1 cellular context compared by ENCODE assay signal in the genomic region with DNA sequence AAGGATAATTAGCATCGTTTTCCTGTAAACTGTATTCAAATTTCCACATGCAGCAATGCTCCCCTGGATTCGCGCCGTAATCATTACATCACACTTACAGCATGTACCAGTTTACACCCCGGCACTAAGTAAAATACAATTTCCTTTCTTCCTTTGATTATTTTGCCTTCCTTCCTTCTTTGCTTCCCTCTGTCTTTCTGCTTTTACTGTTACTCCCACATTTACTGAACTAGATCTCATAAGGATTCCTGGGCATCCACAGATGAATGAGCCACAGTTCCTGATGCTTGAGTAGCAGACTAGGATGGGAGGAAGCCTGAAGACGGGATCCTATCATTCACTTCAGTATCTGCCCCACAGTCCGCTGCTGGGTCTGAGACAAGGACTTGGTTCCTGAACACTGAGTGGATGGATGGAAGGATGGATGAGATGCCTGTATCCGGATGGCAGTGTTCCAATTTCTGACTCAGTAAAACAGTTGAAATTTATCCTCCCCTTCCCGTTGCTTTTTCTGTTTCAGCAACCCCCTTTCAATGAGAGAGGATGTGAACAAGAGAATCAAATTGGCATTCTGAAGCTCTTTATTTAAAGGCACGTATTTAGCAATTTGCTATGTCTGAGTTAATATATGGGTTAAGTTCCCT.
TF ChIP-seq lines count a peak whose summit lies in the region.

No MANE protein-coding gene starts in this region.

TF ChIP-seq in K562, 482 proteins besides CTCF, POLR2A, EP300 and RAD21 (continued from another document):
- TF ChIP-seq CTBP1 (IDR thresholded peaks at IDR 0.05; ENCODE audit: borderline replicate concordance) (0 out of 2 replicates have a peak, but pooled peaks have one; percentile 15), NFIC (IDR thresholded peaks at IDR 0.05) (peak; percentile 53)
